Comparison of ENCODE assay signal across 26 cellular contexts in genomic region chr5:139110526-139111168, GRCh38.
A peak's percentile ranks its signal among the peaks of the same experiment; 100 is the strongest.
DNase-seq lines count a peak whose midpoint lies in the region; ATAC-seq and TF ChIP-seq lines count a peak whose summit lies in the region.
"Had no signal": no experiment of that assay in that cellular context is flagged by ENCODE, and none has a peak within 500 bp of the region (broad histone marks: within the 10 kb centered on the region; RNA-seq: fewer than 3 reads in every experiment).

No MANE protein-coding gene starts in this region.

- no peak overlapping the region for H3K18ac ChIP-seq in trophoblast cell (ENCODE audit: low read length)

- no peak overlapping the region for H2BK5ac ChIP-seq in trophoblast cell (ENCODE audit: low read depth, low read length, poor library complexity)

- H3K79me1 ChIP-seq in trophoblast cell (ENCODE audit: low read length): no peaks in the 10 kb centered on the region

- H3K27me3 Mint-ChIP-seq in central memory CD8-positive, alpha-beta T cell: no peaks in the 10 kb centered on the region
- H3K27me3 Mint-ChIP-seq: activated CD4-positive, alpha-beta T cell treated with anti-CD3 and anti-CD28 coated beads for 36 hours; type B pancreatic cell had no signal

- TF ChIP-seq POLR2A in adrenal gland (IDR thresholded peaks at IDR 0.05): no peak

- H2AK5ac ChIP-seq in trophoblast cell (ENCODE audit: low read length): no peak overlapping the region

- H3K4ac ChIP-seq in trophoblast cell (ENCODE audit: low read depth, low read length): no peak overlapping the region

- no peaks in the 10 kb centered on the region for H3K4me1 Mint-ChIP-seq in central memory CD8-positive, alpha-beta T cell
- H3K4me1 Mint-ChIP-seq: activated CD4-positive, alpha-beta T cell treated with anti-CD3 and anti-CD28 coated beads for 36 hours had no signal

- H3K23ac ChIP-seq in trophoblast cell (ENCODE audit: low read length): no peak overlapping the region

- no peak overlapping the region for H4K8ac ChIP-seq in trophoblast cell (ENCODE audit: low read depth, low read length)

- ATAC-seq in central memory CD8-positive, alpha-beta T cell (replicated peaks; ENCODE audit: extremely low read depth, poor library complexity, severe bottlenecking): no peak
- ATAC-seq: activated CD4-positive, alpha-beta T cell treated with anti-CD3 and anti-CD28 coated beads for 36 hours; gastroesophageal sphincter; mucosa of descending colon; right cardiac atrium; SK-N-SH treated with all-trans-retinoic acid at 6 μM for 48 hours had no signal

- peak; percentile 24 for DNase-seq in NCI-H345 (lab: John Stamatoyannopoulos, UW)
- DNase-seq in NCI-H345 treated with DMSO at 0.1 percent for 48 hours (lab: John Stamatoyannopoulos, UW; ENCODE audit: unreplicated experiment): no peak
- no peak for DNase-seq in central memory CD8-positive, alpha-beta T cell (ENCODE audit: low spot score in 2 of 2)
- DNase-seq in nucleus accumbens (lab: John Stamatoyannopoulos, UW): peak in 37 of 56 donors; percentile 16 to 71 (median 48)
- no peak for DNase-seq in adrenal gland
- no peak for DNase-seq in activated gamma-delta T cell (lab: John Stamatoyannopoulos, UW)
- DNase-seq in trophoblast cell: no peak
- DNase-seq: activated CD4-positive, alpha-beta T cell treated with anti-CD3 and anti-CD28 coated beads for 36 hours; activated effector memory CD4-positive, alpha-beta T cell treated with Interleukin-2 at 50 U/mL for 16 hours; activated T-cell treated with anti-CD3 and anti-CD28 coated beads for 4 hours; Caco-2; cerebellar nuclear complex; HCEC 1CT; mucosa of descending colon; NCI-H1092; NCI-H1930; nephron progenitor cell; right cardiac atrium; stimulated activated CD4-positive, alpha-beta T cell treated with anti-CD3 and anti-CD28 coated beads, Interleukin-2, amount 100 ng/mL, for 24 hours had no signal

- POLR2A ChIA-PET in HEK293 (lab: Yijun Ruan, JAX): no interaction called here

- no peak overlapping the region for H3K4me3 Mint-ChIP-seq in central memory CD8-positive, alpha-beta T cell
- H3K4me3 Mint-ChIP-seq: activated CD4-positive, alpha-beta T cell treated with anti-CD3 and anti-CD28 coated beads for 36 hours; nephron progenitor cell; type B pancreatic cell had no signal

- H2BK120ac ChIP-seq in trophoblast cell (ENCODE audit: insufficient read depth, low read length, poor library complexity): no peak overlapping the region

- H4K12ac ChIP-seq in trophoblast cell (ENCODE audit: low read depth, low read length): no peak overlapping the region

- no peaks in the 10 kb centered on the region for H3K9me3 Mint-ChIP-seq in central memory CD8-positive, alpha-beta T cell

- no peak for TF ChIP-seq CTCF in HEK293 (tag by site-specific recombination; IDR thresholded peaks at IDR 0.05)
- TF ChIP-seq CTCF in adrenal gland (IDR thresholded peaks at IDR 0.05): no peak

- H3K36me3 ChIP-seq in HEK293 (ENCODE audit: control insufficient read depth in 2 of 2, insufficient read depth in 1 of 2, low read length in 2 of 2) (no peaks in the 10 kb centered on the region), adrenal gland (replicated peaks in 1 of 2) (no peaks in the 10 kb centered on the region), trophoblast cell (ENCODE audit: control insufficient read depth in 1 of 2, insufficient read depth in 2 of 2, low read length in 2 of 2) (no peaks in the 10 kb centered on the region)
- H3K36me3 ChIP-seq: gastroesophageal sphincter had no signal

- H3K9ac ChIP-seq in trophoblast cell (ENCODE audit: low read length): no peak overlapping the region
- H3K9ac ChIP-seq: BLaER1, parathyroid adenoma had no signal

- H3K4me3 ChIP-seq in HEK293 (ENCODE audit: low read depth, low read length) (no peak overlapping the region), adrenal gland (no peak overlapping the region), trophoblast cell (ENCODE audit: low read depth, low read length) (no peak overlapping the region)
- H3K4me3 ChIP-seq: BLaER1, gastroesophageal sphincter, mucosa of descending colon had no signal

- H3K4me1 ChIP-seq in HEK293 (ENCODE audit: control insufficient read depth, insufficient read depth, low read length) (no peaks in the 10 kb centered on the region), adrenal gland (replicated peaks in 1 of 2) (peaks cover under 1 to 3% of the 10 kb centered on the region in 2 donors), trophoblast cell (ENCODE audit: control insufficient read depth in 1 of 2, insufficient read depth in 2 of 2, low read length in 2 of 2) (no peaks in the 10 kb centered on the region)
- H3K4me1 ChIP-seq: Caco-2, parathyroid adenoma had no signal

- no peak overlapping the region for H3K4me2 ChIP-seq in trophoblast cell (ENCODE audit: low read length)
- H3K4me2 ChIP-seq: BLaER1 had no signal

- peak overlapping the region; percentile 39 for H3K27ac Mint-ChIP-seq in central memory CD8-positive, alpha-beta T cell (ENCODE audit: low read depth)
- H3K27ac Mint-ChIP-seq: activated CD4-positive, alpha-beta T cell treated with anti-CD3 and anti-CD28 coated beads for 36 hours; nephron progenitor cell; type B pancreatic cell had no signal

- H3K79me2 ChIP-seq in trophoblast cell (ENCODE audit: control insufficient read depth, insufficient read depth, low read length, poor library complexity): no peaks in the 10 kb centered on the region
- H3K79me2 ChIP-seq: parathyroid adenoma had no signal

- H3K27me3 ChIP-seq in adrenal gland: no peaks in the 10 kb centered on the region
- H3K27me3 ChIP-seq in trophoblast cell (ENCODE audit: insufficient read depth, low read length): no peaks in the 10 kb centered on the region
- H3K27me3 ChIP-seq: gastroesophageal sphincter had no signal

- no peak overlapping the region for H3K14ac ChIP-seq in trophoblast cell (ENCODE audit: low read length)

- peaks cover 4% of the 10 kb centered on the region for H3K36me3 Mint-ChIP-seq in central memory CD8-positive, alpha-beta T cell (ENCODE audit: insufficient read depth)

- CTCF ChIA-PET in HEK293 (lab: Yijun Ruan, JAX): interaction anchor here (0.7 kb wide), 1 partner anchor 119 kb away, joined by 3 read pairs; no protein-coding TSS in a partner anchor

- H3K27ac ChIP-seq in HEK293 (ENCODE audit: extremely low read depth, low read depth, low read length): no peak overlapping the region
- no peak overlapping the region for H3K27ac ChIP-seq in adrenal gland
- H3K27ac ChIP-seq in trophoblast cell (ENCODE audit: low read depth, low read length): no peak overlapping the region
- H3K27ac ChIP-seq: BLaER1, gastroesophageal sphincter, parathyroid adenoma, RWPE1 had no signal

- no peak overlapping the region for H2BK12ac ChIP-seq in trophoblast cell (ENCODE audit: low read length)

- no peak overlapping the region for H4K91ac ChIP-seq in trophoblast cell (ENCODE audit: low read depth, low read length)

- intact Hi-C loops in adrenal gland (cut with DNase I): no loop called here

- no peak overlapping the region for H2AFZ ChIP-seq in trophoblast cell (ENCODE audit: insufficient read depth, low read length, poor library complexity)
- H2AFZ ChIP-seq: parathyroid adenoma had no signal

- H3K9me3 ChIP-seq in HEK293 (ENCODE audit: control insufficient read depth, insufficient read depth, low read depth, low read length) (no peaks in the 10 kb centered on the region), adrenal gland (replicated peaks in 1 of 3) (no peaks in the 10 kb centered on the region), trophoblast cell (ENCODE audit: insufficient read depth, low read depth, low read length) (no peaks in the 10 kb centered on the region)
- H3K9me3 ChIP-seq: Caco-2, gastroesophageal sphincter, mucosa of descending colon had no signal

TF ChIP-seq in HEK293, 187 proteins besides CTCF, POLR2A, EP300 and RAD21:
- TF ChIP-seq, protein P1, sequence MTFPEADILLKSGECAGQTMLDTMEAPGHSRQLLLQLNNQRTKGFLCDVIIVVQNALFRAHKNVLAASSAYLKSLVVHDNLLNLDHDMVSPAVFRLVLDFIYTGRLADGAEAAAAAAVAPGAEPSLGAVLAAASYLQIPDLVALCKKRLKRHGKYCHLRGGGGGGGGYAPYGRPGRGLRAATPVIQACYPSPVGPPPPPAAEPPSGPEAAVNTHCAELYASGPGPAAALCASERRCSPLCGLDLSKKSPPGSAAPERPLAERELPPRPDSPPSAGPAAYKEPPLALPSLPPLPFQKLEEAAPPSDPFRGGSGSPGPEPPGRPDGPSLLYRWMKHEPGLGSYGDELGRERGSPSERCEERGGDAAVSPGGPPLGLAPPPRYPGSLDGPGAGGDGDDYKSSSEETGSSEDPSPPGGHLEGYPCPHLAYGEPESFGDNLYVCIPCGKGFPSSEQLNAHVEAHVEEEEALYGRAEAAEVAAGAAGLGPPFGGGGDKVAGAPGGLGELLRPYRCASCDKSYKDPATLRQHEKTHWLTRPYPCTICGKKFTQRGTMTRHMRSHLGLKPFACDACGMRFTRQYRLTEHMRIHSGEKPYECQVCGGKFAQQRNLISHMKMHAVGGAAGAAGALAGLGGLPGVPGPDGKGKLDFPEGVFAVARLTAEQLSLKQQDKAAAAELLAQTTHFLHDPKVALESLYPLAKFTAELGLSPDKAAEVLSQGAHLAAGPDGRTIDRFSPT (tag by site-specific recombination; IDR thresholded peaks at IDR 0.05): no peak
- TF ChIP-seq ZIC2 (tag by site-specific recombination; IDR thresholded peaks at IDR 0.05) (peak; percentile 20; the same call in 1 of the 2 replicates), ZNF214 (tag by site-specific recombination; IDR thresholded peaks at IDR 0.05; ENCODE audit: borderline replicate concordance) (no peak), ZNF366 (tag by site-specific recombination; conservative IDR thresholded peaks at IDR 0.05) (no peak), ZNF626 (tag by site-specific recombination; IDR thresholded peaks at IDR 0.05) (no peak)
- TF ChIP-seq, protein P2, sequence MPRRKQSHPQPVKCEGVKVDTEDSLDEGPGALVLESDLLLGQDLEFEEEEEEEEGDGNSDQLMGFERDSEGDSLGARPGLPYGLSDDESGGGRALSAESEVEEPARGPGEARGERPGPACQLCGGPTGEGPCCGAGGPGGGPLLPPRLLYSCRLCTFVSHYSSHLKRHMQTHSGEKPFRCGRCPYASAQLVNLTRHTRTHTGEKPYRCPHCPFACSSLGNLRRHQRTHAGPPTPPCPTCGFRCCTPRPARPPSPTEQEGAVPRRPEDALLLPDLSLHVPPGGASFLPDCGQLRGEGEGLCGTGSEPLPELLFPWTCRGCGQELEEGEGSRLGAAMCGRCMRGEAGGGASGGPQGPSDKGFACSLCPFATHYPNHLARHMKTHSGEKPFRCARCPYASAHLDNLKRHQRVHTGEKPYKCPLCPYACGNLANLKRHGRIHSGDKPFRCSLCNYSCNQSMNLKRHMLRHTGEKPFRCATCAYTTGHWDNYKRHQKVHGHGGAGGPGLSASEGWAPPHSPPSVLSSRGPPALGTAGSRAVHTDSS (tag by site-specific recombination; IDR thresholded peaks at IDR 0.05): no peak

Comparison
In these comparisons a context has a peak if more than half of its experiments do, and no peak if none do; other contexts are left out.
1. DNase-seq: peak in NCI-H345 (single experiment) and nucleus accumbens (37 of 56); none in NCI-H345 treated with DMSO at 0.1 percent for 48 hours (single experiment), central memory CD8-positive, alpha-beta T cell (0 of 2), adrenal gland (0 of 7), activated gamma-delta T cell (single experiment) and trophoblast cell (0 of 2).